Comparison of ENCODE assay signal across 1 cellular context in genomic region chr14:20757963-20758362, GRCh38.
TF ChIP-seq lines count a peak whose summit lies in the region.

No MANE protein-coding gene starts in this region.

TF ChIP-seq in K562, 482 proteins besides CTCF, POLR2A, EP300 and RAD21:
- TF ChIP-seq GATA2 (CRISPR knock-in tag; IDR thresholded peaks at IDR 0.05) (no peak), HNRNPH1 (optimal IDR thresholded peaks at IDR 0.05; ENCODE audit: low read depth, low read length) (no peak), CTCFL (IDR thresholded peaks at IDR 0.05; ENCODE audit: borderline replicate concordance, insufficient read depth, low read depth, low read length, poor library complexity, severe bottlenecking) (peak; percentile 26), MTA3 (IDR thresholded peaks at IDR 0.05; ENCODE audit: borderline replicate concordance) (no peak), ZBTB40 (IDR thresholded peaks at IDR 0.05) (peak; percentile 79), ZBTB40 (CRISPR knock-in tag; IDR thresholded peaks at IDR 0.05) (no peak), SMC3 (conservative IDR thresholded peaks at IDR 0.05; ENCODE audit: insufficient read depth, low read depth, low read length) (peak; percentile 55), ZBTB12 (CRISPR knock-in tag; IDR thresholded peaks at IDR 0.05) (no peak), ZNF347 (CRISPR knock-in tag; IDR thresholded peaks at IDR 0.05; ENCODE audit: low read depth) (no peak)
TF ChIP-seq in K562: peak in this region for 3.
